23 cellular contexts compared by ENCODE assay signal in the genomic region with DNA sequence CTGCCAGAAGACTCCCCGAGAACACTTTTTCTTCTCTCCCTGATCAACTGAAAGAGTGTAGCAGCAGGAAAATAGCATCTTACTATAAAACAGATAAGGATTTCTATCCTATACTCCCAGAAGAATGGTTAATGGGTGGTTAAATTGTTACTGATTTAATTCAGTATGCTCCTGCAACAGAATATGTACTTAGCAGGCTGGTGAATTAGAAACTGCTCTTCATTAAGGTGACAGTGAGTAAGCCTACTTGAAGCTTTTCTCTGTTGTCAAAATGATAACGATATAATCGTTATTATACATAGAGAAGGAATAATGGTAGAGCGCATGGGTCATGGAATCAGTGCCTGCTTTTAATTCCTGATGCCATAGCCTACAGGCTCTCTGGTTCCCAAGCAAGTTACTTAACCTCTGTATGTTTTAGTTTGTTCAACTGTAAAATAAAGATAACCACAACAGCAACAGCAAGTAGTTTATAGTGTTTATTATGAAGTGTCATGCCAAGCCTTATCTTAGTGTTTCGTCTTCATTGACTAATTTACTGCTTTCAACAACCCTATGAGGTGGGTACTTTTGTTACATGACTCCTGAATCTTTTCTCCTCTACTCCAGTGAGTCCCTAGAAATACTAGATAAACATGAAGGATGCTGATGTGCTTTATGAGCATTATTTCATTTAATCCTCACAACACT.
DNase-seq lines count a peak whose midpoint lies in the region; ATAC-seq and TF ChIP-seq lines count a peak whose summit lies in the region.
"Had no signal": no experiment of that assay in that cellular context is flagged by ENCODE, and none has a peak within 500 bp of the region (broad histone marks: within the 10 kb centered on the region; RNA-seq: fewer than 3 reads in every experiment).

No MANE protein-coding gene starts in this region.

- no peak overlapping the region for H3K18ac ChIP-seq in mesenchymal stem cell (ENCODE audit: low read depth in 1 of 2, low read length in 2 of 2)

- peaks cover 4% of the 10 kb centered on the region for H3K4me1 Mint-ChIP-seq in activated CD4-positive, alpha-beta memory T cell treated with anti-CD3 and anti-CD28 coated beads for 36 hours (ENCODE audit: low read depth)
- H3K4me1 Mint-ChIP-seq: H9, IgD-negative memory B cell had no signal

- POLR2A ChIA-PET in activated CD4-positive, alpha-beta memory T cell treated with anti-CD3 and anti-CD28 coated beads for 36 hours (lab: Charles Lee): no interaction called here

- peaks cover 0 to 10% (median 0%) of the 10 kb centered on the region in 11 experiments; a peak in 1 of 22 replicates for H3K27me3 ChIP-seq in BLaER1 treated with 17β-estradiol and CSF1 and Interleukin-3, amounts not matched to agents 10 nM and 100 nM
- H3K27me3 ChIP-seq in HL-60 (ENCODE audit: insufficient read depth, poor library complexity, severe bottlenecking) (no peaks in the 10 kb centered on the region), SJCRH30 (no peaks in the 10 kb centered on the region), mesenchymal stem cell (ENCODE audit: control insufficient read depth in 1 of 2, insufficient read depth in 1 of 2, low read length in 2 of 2) (no peaks in the 10 kb centered on the region)
- H3K27me3 ChIP-seq: MG63, Peyer's patch had no signal

- H2BK12ac ChIP-seq in mesenchymal stem cell (ENCODE audit: low read length in 2 of 2): no peak overlapping the region

- peak overlapping the region in 5 of 11 experiments; percentile 1 to 42 (median 14); a peak in 4 of 22 replicates for H3K27ac ChIP-seq in BLaER1 treated with 17β-estradiol and CSF1 and Interleukin-3, amounts not matched to agents 10 nM and 100 nM
- H3K27ac ChIP-seq in HL-60 (replicated peaks): peak overlapping the region; percentile 53
- H3K27ac ChIP-seq in SJCRH30: peak overlapping the region; percentile 34; the same call in 1 of the 2 replicates
- no peak overlapping the region for H3K27ac ChIP-seq in mesenchymal stem cell (ENCODE audit: low read length, poor library complexity, severe bottlenecking)
- H3K27ac ChIP-seq: GM23248, Peyer's patch had no signal

- no peak overlapping the region for H4K91ac ChIP-seq in mesenchymal stem cell (ENCODE audit: low read length)

- H3K4me1 ChIP-seq in BLaER1 treated with 17β-estradiol and CSF1 and Interleukin-3, amounts not matched to agents 10 nM and 100 nM: peaks cover 9 to 17% (median 14%) of the 10 kb centered on the region in 10 experiments; a peak in 19 of 20 replicates
- H3K4me1 ChIP-seq in SJCRH30 (peaks cover 26% of the 10 kb centered on the region), mesenchymal stem cell (ENCODE audit: control insufficient read depth, insufficient read depth, low read depth, low read length) (no peaks in the 10 kb centered on the region)
- H3K4me1 ChIP-seq: Peyer's patch had no signal

- H3K36me3 Mint-ChIP-seq in activated CD4-positive, alpha-beta memory T cell treated with anti-CD3 and anti-CD28 coated beads for 36 hours: no peaks in the 10 kb centered on the region
- H3K36me3 Mint-ChIP-seq: IgD-negative memory B cell, T-cell had no signal

- H3K9ac ChIP-seq in BLaER1 treated with 17β-estradiol and CSF1 and Interleukin-3, amounts not matched to agents 10 nM and 100 nM: no peak overlapping the region
- no peak overlapping the region for H3K9ac ChIP-seq in mesenchymal stem cell (ENCODE audit: low read length)
- H3K9ac ChIP-seq: GM23248 had no signal

- no peak for TF ChIP-seq CTCF in HL-60 (IDR thresholded peaks at IDR 0.05; ENCODE audit: insufficient read depth, low read length)

- intact Hi-C loops in left ventricle myocardium superior (cut with micrococcal nuclease): no loop called here
- intact Hi-C loops in activated CD4-positive, alpha-beta memory T cell treated with anti-CD3 and anti-CD28 coated beads for 36 hours (cut with micrococcal nuclease): no loop called here

- no peak overlapping the region for H2AK5ac ChIP-seq in mesenchymal stem cell (ENCODE audit: low read length, severe bottlenecking)

- H3K9me3 ChIP-seq in BLaER1 treated with 17β-estradiol and CSF1 and Interleukin-3, amounts not matched to agents 10 nM and 100 nM (replicated peaks in 1 of 11): no peaks in the 10 kb centered on the region
- H3K9me3 ChIP-seq in SJCRH30 (replicated peaks) (no peaks in the 10 kb centered on the region), mesenchymal stem cell (ENCODE audit: control insufficient read depth, low read length) (no peaks in the 10 kb centered on the region)
- H3K9me3 ChIP-seq: MG63, Peyer's patch had no signal

- no peak overlapping the region for H3K4me3 ChIP-seq in BLaER1 treated with 17β-estradiol and CSF1 and Interleukin-3, amounts not matched to agents 10 nM and 100 nM
- H3K4me3 ChIP-seq in HL-60 (replicated peaks; ENCODE audit: insufficient read depth, low read length): no peak overlapping the region
- H3K4me3 ChIP-seq in SJCRH30: no peak overlapping the region
- H3K4me3 ChIP-seq in mesenchymal stem cell (ENCODE audit: insufficient read depth in 1 of 2, low read depth in 1 of 2, low read length in 2 of 2): no peak overlapping the region
- H3K4me3 ChIP-seq: GM23248, MG63, Peyer's patch had no signal

- H3K36me3 ChIP-seq in BLaER1 treated with 17β-estradiol and CSF1 and Interleukin-3, amounts not matched to agents 10 nM and 100 nM: no peaks in the 10 kb centered on the region
- H3K36me3 ChIP-seq in SJCRH30 (no peaks in the 10 kb centered on the region), mesenchymal stem cell (ENCODE audit: control insufficient read depth in 1 of 2, insufficient read depth in 2 of 2, low read depth in 1 of 2, low read length in 2 of 2) (no peaks in the 10 kb centered on the region)
- H3K36me3 ChIP-seq: MG63, Peyer's patch had no signal

- H4K8ac ChIP-seq in mesenchymal stem cell (ENCODE audit: low read length): no peak overlapping the region

- no peak overlapping the region for H3K4ac ChIP-seq in mesenchymal stem cell (ENCODE audit: low read depth in 1 of 2, low read length in 2 of 2)

- no peak overlapping the region for H2BK15ac ChIP-seq in mesenchymal stem cell (ENCODE audit: low read depth, poor library complexity, severe bottlenecking)

- H3K23ac ChIP-seq in mesenchymal stem cell (ENCODE audit: low read length in 2 of 2): no peak overlapping the region

- ATAC-seq in left ventricle myocardium superior: no peak
- no peak for ATAC-seq in HG03159 (IDR thresholded peaks at IDR 0.05; ENCODE audit: unreplicated experiment)
- ATAC-seq: T-cell had no signal

- no peak overlapping the region for H2BK120ac ChIP-seq in mesenchymal stem cell (ENCODE audit: low read depth, low read length)

- peak overlapping the region in 8 of 11 experiments; percentile 24 to 49 (median 38); a peak in 14 of 22 replicates for H3K4me2 ChIP-seq in BLaER1 treated with 17β-estradiol and CSF1 and Interleukin-3, amounts not matched to agents 10 nM and 100 nM
- no peak overlapping the region for H3K4me2 ChIP-seq in mesenchymal stem cell (ENCODE audit: low read length, poor library complexity, severe bottlenecking)

- CTCF ChIA-PET in activated CD4-positive, alpha-beta memory T cell treated with anti-CD3 and anti-CD28 coated beads for 36 hours (lab: Charles Lee): no interaction called here

- 73% methylated on average over 3 of the region's 5 CpGs for WGBS in mesenchymal stem cell

- H3K27ac Mint-ChIP-seq in activated CD4-positive, alpha-beta memory T cell treated with anti-CD3 and anti-CD28 coated beads for 36 hours: no peak overlapping the region
- H3K27ac Mint-ChIP-seq: CD4-positive, alpha-beta memory T cell; IgD-negative memory B cell; T-cell had no signal

- H3K9me3 Mint-ChIP-seq in activated CD4-positive, alpha-beta memory T cell treated with anti-CD3 and anti-CD28 coated beads for 36 hours: no peaks in the 10 kb centered on the region
- H3K9me3 Mint-ChIP-seq: H9, HFFc6, IgD-negative memory B cell had no signal

- no peak overlapping the region for H3K14ac ChIP-seq in mesenchymal stem cell (ENCODE audit: low read length in 2 of 2)

- no peaks in the 10 kb centered on the region for H3K79me1 ChIP-seq in mesenchymal stem cell (replicated peaks; ENCODE audit: low read length, poor library complexity, severe bottlenecking)

- no peaks in the 10 kb centered on the region for H4K20me1 ChIP-seq in BLaER1 treated with 17β-estradiol and CSF1 and Interleukin-3, amounts not matched to agents 10 nM and 100 nM

- no peak overlapping the region for H3K4me3 Mint-ChIP-seq in activated CD4-positive, alpha-beta memory T cell treated with anti-CD3 and anti-CD28 coated beads for 36 hours
- H3K4me3 Mint-ChIP-seq: CD4-positive, alpha-beta memory T cell; H9; IgD-negative memory B cell; T-cell had no signal

- H2BK5ac ChIP-seq in mesenchymal stem cell (ENCODE audit: low read depth, low read length, poor library complexity, severe bottlenecking): no peak overlapping the region

- DNase-seq in HL-60 (ENCODE audit: low read depth in 1 of 2, low spot score in 1 of 2) (no peak), SJCRH30 (no peak), mesenchymal stem cell (peak; percentile 37), left ventricle myocardium superior (no peak), activated T-cell treated with anti-CD3 and anti-CD28 coated beads for 4 hours (no peak)
- no peak for DNase-seq in activated CD4-positive, alpha-beta memory T cell treated with anti-CD3 and anti-CD28 coated beads for 36 hours
- DNase-seq: C1 segment of cervical spinal cord; CD4-positive, alpha-beta memory T cell; COR-L47; H9; HFFc6; Karpas-422; MG63; NCI-H2029; NCI-H2227 treated with DMSO at 0.1 percent for 48 hours; NCI-H526 treated with DMSO at 0.1 percent for 48 hours; Peyer's patch; SHP77 treated with DMSO at 0.1 percent for 48 hours; T-cell had no signal

- H2AFZ ChIP-seq in mesenchymal stem cell (ENCODE audit: low read depth, low read length): no peak overlapping the region
- H2AFZ ChIP-seq: GM23248 had no signal

- H3K27me3 Mint-ChIP-seq in activated CD4-positive, alpha-beta memory T cell treated with anti-CD3 and anti-CD28 coated beads for 36 hours: no peaks in the 10 kb centered on the region
- H3K27me3 Mint-ChIP-seq: CD4-positive, alpha-beta memory T cell; IgD-negative memory B cell; T-cell had no signal
